Comparison of ENCODE assay signal across 8 cellular contexts in the genomic region with DNA sequence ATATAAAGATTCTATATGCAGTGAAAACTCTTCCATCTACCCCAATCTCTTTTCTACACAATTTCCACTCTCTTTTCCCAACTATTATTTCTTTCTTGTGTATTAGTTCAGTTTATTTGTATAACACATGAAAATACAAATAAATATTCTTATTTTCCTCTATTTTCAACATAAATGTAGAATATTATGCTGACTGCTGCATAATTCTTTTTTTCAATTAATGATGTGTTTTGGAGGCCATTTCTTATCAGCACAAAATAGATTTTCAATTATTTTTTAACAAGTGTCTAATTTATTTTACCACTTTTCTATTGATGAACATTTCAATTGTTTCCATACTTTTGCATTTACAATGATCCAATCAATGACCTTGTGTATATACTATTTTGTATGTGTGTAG.
"Had no signal": no experiment of that assay in that cellular context is flagged by ENCODE, and none has a peak within 500 bp of the region (broad histone marks: within the 10 kb centered on the region; RNA-seq: fewer than 3 reads in every experiment).

No MANE protein-coding gene starts in this region.

- FAIRE-seq: H1, H54, HTR-8/SVneo had no signal

- H3K4me2 ChIP-seq: GM23338, KMS-11 had no signal

- H3K4me3 ChIP-seq: GM23338 had no signal

- H3K27ac ChIP-seq: KMS-11 had no signal

- H2AFZ ChIP-seq: GM23338 had no signal

- DNase-seq: H9, HCEC 1CT, KBM-7 had no signal

- ATAC-seq: GM23338 had no signal

- H3K9ac ChIP-seq: KMS-11 had no signal
